12 cellular contexts compared by ENCODE assay signal in genomic region chr16:55630774-55631173, GRCh38. TPM values are rescaled to one million over a fixed set of nuclear protein-coding genes. Genes with fewer than 3 reads are reported as not detected.
"Had no signal": no experiment of that assay in that cellular context is flagged by ENCODE, and none has a peak within 500 bp of the region (broad histone marks: within the 10 kb centered on the region; RNA-seq: fewer than 3 reads in every experiment).

No MANE protein-coding gene starts in this region.

- H3K4me3 ChIP-seq: GM23248, GM23338, HAP-1 had no signal

- H3K4me3 Mint-ChIP-seq: GM23338, H9, HFFc6 had no signal

- FAIRE-seq: H1, H54 had no signal

- H3K36me3 ChIP-seq: HAP-1 had no signal

- DNase-seq: GM23248, GOT3, H7, H9, HCEC 1CT, HFFc6 had no signal

- H3K9ac ChIP-seq: GM23248 had no signal

- H3K9me3 ChIP-seq: HAP-1 had no signal

- H3K4me1 ChIP-seq: HAP-1 had no signal

- H3K4me2 ChIP-seq: GM23338 had no signal

- ATAC-seq: GM23338, HCT116 had no signal

- H2AFZ ChIP-seq: GM23248, GM23338 had no signal

- H3K27ac Mint-ChIP-seq: GM23338, H9, HFFc6 had no signal

- H3K27ac ChIP-seq: GM23248 had no signal

- H3K9me3 Mint-ChIP-seq: HFFc6 had no signal

RNA-seq across cellular contexts. Expression of gene SLC6A2, which starts 25.0 kb away (rescaled TPM):
- total RNA-seq: GM23248, H1, H4, HFFc6 had no signal
- polyA plus RNA-seq: GM23248 had no signal
